1 cellular context compared by ENCODE assay signal in the genomic region with DNA sequence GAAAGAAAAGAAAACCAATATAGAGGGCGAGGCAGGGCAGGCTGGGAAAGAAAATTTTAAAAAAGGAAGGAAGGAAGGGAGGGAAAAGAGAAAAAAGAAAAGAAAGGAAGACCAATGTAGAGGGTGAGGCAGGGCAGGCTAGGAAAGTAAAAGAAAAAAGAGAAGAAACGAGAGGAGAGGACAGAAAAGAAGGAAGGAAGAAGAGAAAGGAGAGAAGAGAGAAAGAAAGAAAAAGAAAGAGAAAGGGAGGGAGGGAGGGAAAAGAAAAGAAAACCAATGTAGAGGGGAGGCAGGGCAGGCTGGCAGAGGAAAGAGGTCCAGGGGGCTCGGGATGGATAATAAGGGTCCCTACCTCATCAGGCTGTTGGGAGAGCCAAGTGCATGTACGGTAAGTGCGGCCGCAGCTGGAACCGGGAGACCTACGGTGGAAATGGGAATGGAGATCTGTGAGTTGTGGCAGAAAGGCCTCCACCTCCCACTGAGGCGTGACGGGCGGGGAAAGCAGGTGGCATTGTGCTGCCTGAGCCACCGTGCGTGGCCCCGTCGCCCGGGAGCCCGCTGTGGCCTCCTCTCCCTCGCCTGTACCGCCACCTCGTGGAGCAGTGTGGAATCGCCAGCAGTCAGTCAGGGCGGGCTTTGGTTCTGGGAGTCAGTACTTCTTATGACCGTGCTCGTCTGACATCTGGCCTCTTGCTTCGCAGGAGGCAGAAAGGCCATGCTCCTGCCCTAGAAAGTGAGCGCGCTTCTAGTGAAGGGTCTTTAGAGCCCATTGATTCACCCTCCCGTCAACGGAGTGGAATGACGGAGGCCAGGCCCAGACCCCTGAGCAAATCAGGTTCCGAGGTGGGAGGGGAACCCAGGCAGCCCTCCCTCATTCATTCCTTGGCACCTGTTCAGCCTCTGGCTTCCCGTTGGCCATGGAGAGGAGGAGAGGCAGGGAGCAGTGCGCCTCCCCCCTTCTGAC.
TF ChIP-seq lines count a peak whose summit lies in the region.

No MANE protein-coding gene starts in this region.

TF ChIP-seq in WTC11, 78 proteins besides CTCF, POLR2A, EP300 and RAD21 (continued from another document):
- TF ChIP-seq OVOL2 (CRISPR knock-in tag; IDR thresholded peaks at IDR 0.05; ENCODE audit: borderline replicate concordance): no peak
- TF ChIP-seq, protein P1, sequence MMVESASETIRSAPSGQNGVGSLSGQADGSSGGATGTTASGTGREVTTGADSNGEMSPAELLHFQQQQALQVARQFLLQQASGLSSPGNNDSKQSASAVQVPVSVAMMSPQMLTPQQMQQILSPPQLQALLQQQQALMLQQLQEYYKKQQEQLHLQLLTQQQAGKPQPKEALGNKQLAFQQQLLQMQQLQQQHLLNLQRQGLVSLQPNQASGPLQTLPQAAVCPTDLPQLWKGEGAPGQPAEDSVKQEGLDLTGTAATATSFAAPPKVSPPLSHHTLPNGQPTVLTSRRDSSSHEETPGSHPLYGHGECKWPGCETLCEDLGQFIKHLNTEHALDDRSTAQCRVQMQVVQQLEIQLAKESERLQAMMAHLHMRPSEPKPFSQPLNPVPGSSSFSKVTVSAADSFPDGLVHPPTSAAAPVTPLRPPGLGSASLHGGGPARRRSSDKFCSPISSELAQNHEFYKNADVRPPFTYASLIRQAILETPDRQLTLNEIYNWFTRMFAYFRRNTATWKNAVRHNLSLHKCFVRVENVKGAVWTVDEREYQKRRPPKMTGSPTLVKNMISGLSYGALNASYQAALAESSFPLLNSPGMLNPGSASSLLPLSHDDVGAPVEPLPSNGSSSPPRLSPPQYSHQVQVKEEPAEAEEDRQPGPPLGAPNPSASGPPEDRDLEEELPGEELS (CRISPR knock-in tag; IDR thresholded peaks at IDR 0.05): no peak
- TF ChIP-seq, protein P2, sequence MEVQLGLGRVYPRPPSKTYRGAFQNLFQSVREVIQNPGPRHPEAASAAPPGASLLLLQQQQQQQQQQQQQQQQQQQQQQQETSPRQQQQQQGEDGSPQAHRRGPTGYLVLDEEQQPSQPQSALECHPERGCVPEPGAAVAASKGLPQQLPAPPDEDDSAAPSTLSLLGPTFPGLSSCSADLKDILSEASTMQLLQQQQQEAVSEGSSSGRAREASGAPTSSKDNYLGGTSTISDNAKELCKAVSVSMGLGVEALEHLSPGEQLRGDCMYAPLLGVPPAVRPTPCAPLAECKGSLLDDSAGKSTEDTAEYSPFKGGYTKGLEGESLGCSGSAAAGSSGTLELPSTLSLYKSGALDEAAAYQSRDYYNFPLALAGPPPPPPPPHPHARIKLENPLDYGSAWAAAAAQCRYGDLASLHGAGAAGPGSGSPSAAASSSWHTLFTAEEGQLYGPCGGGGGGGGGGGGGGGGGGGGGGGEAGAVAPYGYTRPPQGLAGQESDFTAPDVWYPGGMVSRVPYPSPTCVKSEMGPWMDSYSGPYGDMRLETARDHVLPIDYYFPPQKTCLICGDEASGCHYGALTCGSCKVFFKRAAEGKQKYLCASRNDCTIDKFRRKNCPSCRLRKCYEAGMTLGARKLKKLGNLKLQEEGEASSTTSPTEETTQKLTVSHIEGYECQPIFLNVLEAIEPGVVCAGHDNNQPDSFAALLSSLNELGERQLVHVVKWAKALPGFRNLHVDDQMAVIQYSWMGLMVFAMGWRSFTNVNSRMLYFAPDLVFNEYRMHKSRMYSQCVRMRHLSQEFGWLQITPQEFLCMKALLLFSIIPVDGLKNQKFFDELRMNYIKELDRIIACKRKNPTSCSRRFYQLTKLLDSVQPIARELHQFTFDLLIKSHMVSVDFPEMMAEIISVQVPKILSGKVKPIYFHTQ (CRISPR knock-in tag; IDR thresholded peaks at IDR 0.05): no peak
- no peak for TF ChIP-seq KAT7 (CRISPR knock-in tag; IDR thresholded peaks at IDR 0.05; ENCODE audit: borderline replicate concordance)
- TF ChIP-seq, protein P3, sequence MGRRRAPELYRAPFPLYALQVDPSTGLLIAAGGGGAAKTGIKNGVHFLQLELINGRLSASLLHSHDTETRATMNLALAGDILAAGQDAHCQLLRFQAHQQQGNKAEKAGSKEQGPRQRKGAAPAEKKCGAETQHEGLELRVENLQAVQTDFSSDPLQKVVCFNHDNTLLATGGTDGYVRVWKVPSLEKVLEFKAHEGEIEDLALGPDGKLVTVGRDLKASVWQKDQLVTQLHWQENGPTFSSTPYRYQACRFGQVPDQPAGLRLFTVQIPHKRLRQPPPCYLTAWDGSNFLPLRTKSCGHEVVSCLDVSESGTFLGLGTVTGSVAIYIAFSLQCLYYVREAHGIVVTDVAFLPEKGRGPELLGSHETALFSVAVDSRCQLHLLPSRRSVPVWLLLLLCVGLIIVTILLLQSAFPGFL (CRISPR knock-in tag; IDR thresholded peaks at IDR 0.05; ENCODE audit: borderline replicate concordance): no peak
- TF ChIP-seq, protein P4, sequence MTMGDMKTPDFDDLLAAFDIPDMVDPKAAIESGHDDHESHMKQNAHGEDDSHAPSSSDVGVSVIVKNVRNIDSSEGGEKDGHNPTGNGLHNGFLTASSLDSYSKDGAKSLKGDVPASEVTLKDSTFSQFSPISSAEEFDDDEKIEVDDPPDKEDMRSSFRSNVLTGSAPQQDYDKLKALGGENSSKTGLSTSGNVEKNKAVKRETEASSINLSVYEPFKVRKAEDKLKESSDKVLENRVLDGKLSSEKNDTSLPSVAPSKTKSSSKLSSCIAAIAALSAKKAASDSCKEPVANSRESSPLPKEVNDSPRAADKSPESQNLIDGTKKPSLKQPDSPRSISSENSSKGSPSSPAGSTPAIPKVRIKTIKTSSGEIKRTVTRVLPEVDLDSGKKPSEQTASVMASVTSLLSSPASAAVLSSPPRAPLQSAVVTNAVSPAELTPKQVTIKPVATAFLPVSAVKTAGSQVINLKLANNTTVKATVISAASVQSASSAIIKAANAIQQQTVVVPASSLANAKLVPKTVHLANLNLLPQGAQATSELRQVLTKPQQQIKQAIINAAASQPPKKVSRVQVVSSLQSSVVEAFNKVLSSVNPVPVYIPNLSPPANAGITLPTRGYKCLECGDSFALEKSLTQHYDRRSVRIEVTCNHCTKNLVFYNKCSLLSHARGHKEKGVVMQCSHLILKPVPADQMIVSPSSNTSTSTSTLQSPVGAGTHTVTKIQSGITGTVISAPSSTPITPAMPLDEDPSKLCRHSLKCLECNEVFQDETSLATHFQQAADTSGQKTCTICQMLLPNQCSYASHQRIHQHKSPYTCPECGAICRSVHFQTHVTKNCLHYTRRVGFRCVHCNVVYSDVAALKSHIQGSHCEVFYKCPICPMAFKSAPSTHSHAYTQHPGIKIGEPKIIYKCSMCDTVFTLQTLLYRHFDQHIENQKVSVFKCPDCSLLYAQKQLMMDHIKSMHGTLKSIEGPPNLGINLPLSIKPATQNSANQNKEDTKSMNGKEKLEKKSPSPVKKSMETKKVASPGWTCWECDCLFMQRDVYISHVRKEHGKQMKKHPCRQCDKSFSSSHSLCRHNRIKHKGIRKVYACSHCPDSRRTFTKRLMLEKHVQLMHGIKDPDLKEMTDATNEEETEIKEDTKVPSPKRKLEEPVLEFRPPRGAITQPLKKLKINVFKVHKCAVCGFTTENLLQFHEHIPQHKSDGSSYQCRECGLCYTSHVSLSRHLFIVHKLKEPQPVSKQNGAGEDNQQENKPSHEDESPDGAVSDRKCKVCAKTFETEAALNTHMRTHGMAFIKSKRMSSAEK (CRISPR knock-in tag; IDR thresholded peaks at IDR 0.05; ENCODE audit: borderline replicate concordance): no peak
- no peak for TF ChIP-seq RELA (CRISPR knock-in tag; IDR thresholded peaks at IDR 0.05; ENCODE audit: borderline replicate concordance)
- no peak for TF ChIP-seq FOXP1 (CRISPR knock-in tag; IDR thresholded peaks at IDR 0.05; ENCODE audit: borderline replicate concordance)
- TF ChIP-seq TEAD1 (CRISPR knock-in tag; IDR thresholded peaks at IDR 0.05): no peak
- no peak for TF ChIP-seq SMAD3 (CRISPR knock-in tag; IDR thresholded peaks at IDR 0.05; ENCODE audit: borderline replicate concordance)
- 0 out of 2 replicates have a peak, but pooled peaks have one; percentile 9 for TF ChIP-seq GTF2I (CRISPR knock-in tag; conservative IDR thresholded peaks at IDR 0.05)
- TF ChIP-seq ZNF232 (CRISPR knock-in tag; IDR thresholded peaks at IDR 0.05): 0 out of 2 replicates have a peak, but pooled peaks have one; percentile 30
- TF ChIP-seq, protein P5, sequence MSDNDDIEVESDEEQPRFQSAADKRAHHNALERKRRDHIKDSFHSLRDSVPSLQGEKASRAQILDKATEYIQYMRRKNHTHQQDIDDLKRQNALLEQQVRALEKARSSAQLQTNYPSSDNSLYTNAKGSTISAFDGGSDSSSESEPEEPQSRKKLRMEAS (CRISPR knock-in tag; IDR thresholded peaks at IDR 0.05): peak; percentile 88
- TF ChIP-seq CREB1 (CRISPR knock-in tag; IDR thresholded peaks at IDR 0.05): no peak
- no peak for TF ChIP-seq NFYB (CRISPR knock-in tag; conservative IDR thresholded peaks at IDR 0.05; ENCODE audit: low read depth)
- no peak for TF ChIP-seq TCF7 (CRISPR knock-in tag; IDR thresholded peaks at IDR 0.05; ENCODE audit: low read depth)
- no peak for TF ChIP-seq EMX1 (CRISPR knock-in tag; IDR thresholded peaks at IDR 0.05)
- TF ChIP-seq ZNF396 (CRISPR knock-in tag; IDR thresholded peaks at IDR 0.05; ENCODE audit: borderline replicate concordance): no peak
